ENCODE assay signal across 30 cellular contexts in genomic region chr13:65829241-65830008, GRCh38.
"Had no signal": no experiment of that assay in that cellular context is flagged by ENCODE, and none has a peak within 500 bp of the region (broad histone marks: within the 10 kb centered on the region; RNA-seq: fewer than 3 reads in every experiment).

No MANE protein-coding gene starts in this region.

- H3K4me3 ChIP-seq: colonic mucosa, gastrocnemius medialis, heart left ventricle, hepatocyte, lung, neural progenitor cell, psoas muscle, skin epidermis, stomach, tibial artery, upper lobe of right lung, uterus had no signal

- H3K4me1 ChIP-seq: colonic mucosa, gastrocnemius medialis, heart left ventricle, neural progenitor cell, psoas muscle, stomach, tibial artery, upper lobe of right lung, uterus had no signal

- H3K27me3 ChIP-seq: colonic mucosa, gastrocnemius medialis, heart left ventricle, hepatocyte, neural progenitor cell, stomach, tibial artery, upper lobe of right lung had no signal

- H3K27ac ChIP-seq: colonic mucosa, epithelial cell of prostate, gastrocnemius medialis, heart left ventricle, hepatocyte, neural progenitor cell, psoas muscle, skin epidermis, stomach, tibial artery, upper lobe of right lung, uterus had no signal

- DNase-seq: colonic mucosa; effector CD8-positive, alpha-beta T cell; endodermal cell; foreskin fibroblast; gastrocnemius medialis; heart left ventricle; kidney; midbrain; nucleus accumbens; right cardiac atrium; stimulated activated CD4-positive, alpha-beta T cell treated with anti-CD3 and anti-CD28 coated beads, Interleukin-1b, Interleukin-23, amount 100 ng/mL, for 48 hours; stimulated activated CD4-positive, alpha-beta T cell treated with anti-CD3 and anti-CD28 coated beads, Interleukin-4, amount 100 ng/mL, for 1 hour; stimulated activated CD8-positive, alpha-beta memory T cell treated with anti-CD3 and anti-CD28 coated beads, Interleukin-4, amount 100 ng/mL, for 48 hours; stimulated activated naive CD4-positive, alpha-beta T cell treated with Interleukin-2 at 50 U/mL for 16 hours; stomach; tibial artery; upper lobe of right lung; uterus had no signal

- H3K27ac Mint-ChIP-seq: dendritic cell treated with granulocyte-macrophage colony-stimulating factor and Interleukin-4, amounts not matched to agents 40 ng/mL and 50 ng/mL, for 4 days; endodermal cell; memory B cell; naive thymus-derived CD4-positive, alpha-beta T cell; nephron; neural progenitor cell had no signal

- H3K9ac ChIP-seq: neural progenitor cell had no signal

- ATAC-seq: esophagus mucosa; gastrocnemius medialis; heart left ventricle; left lobe of liver; naive thymus-derived CD4-positive, alpha-beta T cell; psoas muscle; upper lobe of right lung had no signal

- H3K36me3 Mint-ChIP-seq: memory B cell; naive thymus-derived CD4-positive, alpha-beta T cell; neural progenitor cell had no signal

- H3K4me3 Mint-ChIP-seq: dendritic cell treated with granulocyte-macrophage colony-stimulating factor and Interleukin-4, amounts not matched to agents 40 ng/mL and 50 ng/mL, for 4 days; endodermal cell; memory B cell; naive thymus-derived CD4-positive, alpha-beta T cell; nephron; neural progenitor cell had no signal

- H3K9me3 Mint-ChIP-seq: endodermal cell, nephron, neural progenitor cell had no signal

- H3K27me3 Mint-ChIP-seq: dendritic cell treated with granulocyte-macrophage colony-stimulating factor and Interleukin-4, amounts not matched to agents 40 ng/mL and 50 ng/mL, for 4 days; memory B cell; naive thymus-derived CD4-positive, alpha-beta T cell had no signal

- H2AFZ ChIP-seq: hepatocyte, neural progenitor cell had no signal

- H3K36me3 ChIP-seq: colonic mucosa, gastrocnemius medialis, heart left ventricle, neural progenitor cell, stomach, tibial artery, upper lobe of right lung, uterus had no signal

- H3K4me2 ChIP-seq: hepatocyte, neural progenitor cell had no signal

- H3K9me3 ChIP-seq: colonic mucosa, gastrocnemius medialis, heart left ventricle, psoas muscle, stomach, tibial artery, upper lobe of right lung, uterus had no signal

- H3K79me2 ChIP-seq: hepatocyte had no signal

- H3K4me1 Mint-ChIP-seq: memory B cell; naive thymus-derived CD4-positive, alpha-beta T cell; nephron; neural progenitor cell had no signal
